Comparison of ENCODE assay signal across 18 cellular contexts in the genomic region with DNA sequence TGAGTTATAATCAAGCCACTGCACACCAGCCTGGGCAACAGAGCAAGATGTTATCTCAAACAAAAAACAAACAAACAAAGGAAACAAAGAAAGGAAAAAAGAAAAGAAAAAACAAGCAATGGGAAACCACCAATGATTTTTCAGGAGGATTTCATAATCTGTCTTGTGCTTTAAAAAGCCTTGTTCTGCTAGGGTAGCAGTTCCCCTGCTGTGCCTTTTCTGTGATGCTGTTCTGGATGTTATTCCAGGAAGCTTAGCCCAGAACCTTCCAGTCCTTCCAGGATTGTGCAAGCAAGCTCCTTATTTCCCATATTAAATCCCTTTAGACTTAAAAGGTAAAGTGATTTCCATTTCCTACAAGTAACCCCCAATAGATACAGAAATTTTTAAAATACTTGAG.
DNase-seq lines count a peak whose midpoint lies in the region; ATAC-seq and TF ChIP-seq lines count a peak whose summit lies in the region.
"Had no signal": no experiment of that assay in that cellular context is flagged by ENCODE, and none has a peak within 500 bp of the region (broad histone marks: within the 10 kb centered on the region; RNA-seq: fewer than 3 reads in every experiment).

No MANE protein-coding gene starts in this region.

- no peaks in the 10 kb centered on the region for H3K36me3 ChIP-seq in heart left ventricle
- H3K36me3 ChIP-seq: BLaER1 had no signal

- POLR2A ChIA-PET in naive thymus-derived CD8-positive, alpha-beta T cell (lab: Charles Lee): no interaction called here

- TF ChIP-seq POLR2A in heart left ventricle (IDR thresholded peaks at IDR 0.05): no peak

- peaks cover 5 to 45% (median 17%) of the 10 kb centered on the region in 5 donors for H3K27me3 Mint-ChIP-seq in naive thymus-derived CD8-positive, alpha-beta T cell

- DNase-seq in M059J (ENCODE audit: low read depth): peak; percentile 64
- peak; percentile 33 for DNase-seq in choroid plexus epithelial cell (ENCODE audit: low read depth)
- DNase-seq in renal cortical epithelial cell (ENCODE audit: low read depth): peak; percentile 2
- DNase-seq in naive thymus-derived CD8-positive, alpha-beta T cell: no peak
- DNase-seq in heart left ventricle: no peak
- DNase-seq: Caco-2; CD4-positive, CD25-positive, alpha-beta regulatory T cell; CD8-positive, alpha-beta T cell; DMS153; DND-41; H9 had no signal

- H3K9me3 ChIP-seq in heart left ventricle: peaks cover 0 to 2% (median 0%) of the 10 kb centered on the region in 12 donors
- H3K9me3 ChIP-seq: BLaER1 had no signal

- H3K27me3 ChIP-seq in heart left ventricle: no peaks in the 10 kb centered on the region
- H3K27me3 ChIP-seq: BLaER1 had no signal

- no peaks in the 10 kb centered on the region for H3K36me3 Mint-ChIP-seq in naive thymus-derived CD8-positive, alpha-beta T cell
- H3K36me3 Mint-ChIP-seq: CD4-positive, CD25-positive, alpha-beta regulatory T cell; CD8-positive, alpha-beta T cell had no signal

- intact Hi-C loops in heart left ventricle (cut with DNase I): no loop called here

- no peaks in the 10 kb centered on the region for H3K4me1 Mint-ChIP-seq in naive thymus-derived CD8-positive, alpha-beta T cell
- H3K4me1 Mint-ChIP-seq: B cell; CD4-positive, CD25-positive, alpha-beta regulatory T cell had no signal

- TF ChIP-seq CTCF in choroid plexus epithelial cell (conservative IDR thresholded peaks at IDR 0.05; ENCODE audit: low read depth, low read length) (no peak), heart left ventricle (IDR thresholded peaks at IDR 0.05) (no peak)

- no peak for ATAC-seq in naive thymus-derived CD8-positive, alpha-beta T cell
- ATAC-seq in heart left ventricle (no peak), GM18517 (IDR thresholded peaks at IDR 0.05; ENCODE audit: unreplicated experiment) (no peak)
- ATAC-seq: CD8-positive, alpha-beta T cell; GM23338; HCT116 had no signal

- H3K27ac ChIP-seq in heart left ventricle: no peak overlapping the region
- H3K27ac ChIP-seq: 22Rv1, BLaER1, C4-2B had no signal

- peaks cover 0 to 25% (median 2%) of the 10 kb centered on the region in 9 donors for H3K9me3 Mint-ChIP-seq in naive thymus-derived CD8-positive, alpha-beta T cell

- H3K4me3 ChIP-seq in choroid plexus epithelial cell (ENCODE audit: low read depth, low read length) (no peak overlapping the region), heart left ventricle (no peak overlapping the region)
- H3K4me3 ChIP-seq: BLaER1, GM23338 had no signal

- no peaks in the 10 kb centered on the region for H3K4me1 ChIP-seq in heart left ventricle
- H3K4me1 ChIP-seq: BLaER1, Caco-2 had no signal

- no peak overlapping the region for H3K4me3 Mint-ChIP-seq in naive thymus-derived CD8-positive, alpha-beta T cell
- H3K4me3 Mint-ChIP-seq: B cell; CD4-positive, CD25-positive, alpha-beta regulatory T cell; CD8-positive, alpha-beta T cell; GM23338; H9 had no signal

- no peak overlapping the region for H3K27ac Mint-ChIP-seq in naive thymus-derived CD8-positive, alpha-beta T cell
- H3K27ac Mint-ChIP-seq: B cell; CD4-positive, CD25-positive, alpha-beta regulatory T cell; CD8-positive, alpha-beta T cell; GM23338; H9 had no signal

Comparison
In these comparisons a context has a peak if more than half of its experiments do, and no peak if none do; other contexts are left out.
1. DNase-seq: peak in M059J (single experiment), choroid plexus epithelial cell (single experiment) and renal cortical epithelial cell (single experiment); none in naive thymus-derived CD8-positive, alpha-beta T cell (0 of 10) and heart left ventricle (0 of 5).